ENCODE assay signal across 9 cellular contexts in the genomic region with DNA sequence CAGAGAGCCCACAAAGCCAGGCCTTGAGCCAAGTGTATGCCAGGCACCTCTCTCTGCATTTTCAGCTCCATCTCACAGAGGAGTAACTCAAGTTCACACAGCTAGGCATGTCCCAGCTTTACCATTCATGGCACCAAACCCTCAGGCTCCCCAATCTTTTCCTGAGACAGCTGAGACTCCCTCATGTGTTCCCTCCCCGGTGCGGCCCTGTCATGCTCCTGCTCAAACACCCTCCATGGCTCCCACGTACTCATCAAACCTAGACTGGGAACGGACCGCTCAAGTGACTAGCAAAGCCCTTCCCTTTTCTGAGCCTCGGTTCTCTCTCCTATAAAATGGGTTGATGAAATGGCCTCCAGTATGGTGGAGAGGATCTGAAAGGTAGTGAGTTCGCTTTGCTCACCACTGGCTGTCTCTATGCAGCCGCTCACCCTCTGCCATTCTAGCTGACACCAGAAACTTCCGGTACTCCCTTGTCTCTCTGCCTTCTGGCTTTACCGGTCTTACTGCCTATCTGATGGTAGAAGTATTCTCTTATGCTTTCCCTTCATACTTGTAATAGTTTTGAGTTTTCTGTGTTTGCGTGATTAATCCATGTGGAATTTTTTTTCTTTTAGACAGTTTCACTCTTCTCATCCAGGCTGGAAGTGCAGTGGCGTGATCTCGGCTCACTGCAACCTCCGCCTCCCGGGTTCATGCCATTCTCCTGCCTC. TPM values are rescaled to one million over a fixed set of nuclear protein-coding genes. Genes with fewer than 3 reads are reported as not detected.
DNase-seq lines count a peak whose midpoint lies in the region; ATAC-seq and TF ChIP-seq lines count a peak whose summit lies in the region.
"Had no signal": no experiment of that assay in that cellular context is flagged by ENCODE, and none has a peak within 500 bp of the region (broad histone marks: within the 10 kb centered on the region; RNA-seq: fewer than 3 reads in every experiment).

No MANE protein-coding gene starts in this region.

- no peaks in the 10 kb centered on the region for H3K27me3 ChIP-seq in left lung
- H3K27me3 ChIP-seq in tibial nerve, result no peaks in the 10 kb centered on the region

- H3K4me1 ChIP-seq in left lung (peaks cover 10 to 67% of the 10 kb centered on the region in 2 donors), tibial nerve (peaks cover 0 to 71% (median 29%) of the 10 kb centered on the region in 4 donors)

- H3K27ac Mint-ChIP-seq in T-helper 17 cell, result no peak overlapping the region

- peaks cover 2% of the 10 kb centered on the region for H3K36me3 Mint-ChIP-seq in T-helper 17 cell (ENCODE audit: low read depth)

- WGBS in tibial nerve, 2 donors, result 66 to 72% methylated on average over 15 of the region's 15 CpGs

- H3K9me3 ChIP-seq in left lung (no peaks in the 10 kb centered on the region), tibial nerve (no peaks in the 10 kb centered on the region), T-helper 17 cell (ENCODE audit: control insufficient read depth, low read length, poor library complexity, severe bottlenecking) (no peaks in the 10 kb centered on the region)

- peak; percentile 82 for ATAC-seq in left lung
- ATAC-seq in HG03469 (IDR thresholded peaks at IDR 0.05; ENCODE audit: unreplicated experiment), result no peak
- no peak for ATAC-seq in T-helper 17 cell
- ATAC-seq in HG02970 (IDR thresholded peaks at IDR 0.05; ENCODE audit: low FRiP score, unreplicated experiment), result no peak

- H3K4me3 Mint-ChIP-seq in T-helper 17 cell, result no peak overlapping the region

- peaks cover 33% of the 10 kb centered on the region for H3K4me1 Mint-ChIP-seq in T-helper 17 cell

- TF ChIP-seq CTCF in left lung (IDR thresholded peaks at IDR 0.05) (no peak), tibial nerve (IDR thresholded peaks at IDR 0.05) (no peak)

- DNase-seq in DMS53 (lab: John Stamatoyannopoulos, UW) (peak; percentile 49), DMS53 treated with DMSO at 0.1 percent for 48 hours (lab: John Stamatoyannopoulos, UW; ENCODE audit: unreplicated experiment) (no peak), amniotic epithelial cell (ENCODE audit: low read depth) (peak; percentile 90), left lung (no peak), tibial nerve (ENCODE audit: low spot score in 2 of 2) (no peak), T-helper 17 cell (no peak)

- intact Hi-C loops in left lung (cut with DNase I), result no loop called here

- TF ChIP-seq EP300 in tibial nerve (IDR thresholded peaks at IDR 0.05), result peak in 1 of 2 donors; percentile 12

- H3K27me3 Mint-ChIP-seq in T-helper 17 cell, result no peaks in the 10 kb centered on the region

- H3K27ac ChIP-seq in left lung, result peak overlapping the region; percentile 55 to 70
- peak overlapping the region; percentile 19 to 84 (median 48) for H3K27ac ChIP-seq in tibial nerve
- H3K27ac ChIP-seq: 22Rv1 had no signal

- no peak for TF ChIP-seq POLR2A in tibial nerve (IDR thresholded peaks at IDR 0.05)

- no peak overlapping the region for H3K4me3 ChIP-seq in left lung
- H3K4me3 ChIP-seq in tibial nerve, result no peak overlapping the region

- H3K36me3 ChIP-seq in left lung, result peaks cover 0 to 8% of the 10 kb centered on the region in 2 donors
- H3K36me3 ChIP-seq in tibial nerve, result peaks cover 0 to 7% (median 0%) of the 10 kb centered on the region in 3 donors

RNA-seq across cellular contexts. Expression of gene SLC44A2, which starts 7.8 kb away (rescaled TPM):
- total RNA-seq in left lung (100 to 1,000 TPM; 214 to 255 TPM), tibial nerve (100 to 1,000 TPM; 104 to 193 (median 132) TPM), T-helper 17 cell (100 to 1,000 TPM; 186 to 200 TPM)

RNA-seq across cellular contexts. Expression of gene AP1M2, which starts 30.5 kb away (rescaled TPM):
- total RNA-seq in left lung (10 to 100 TPM; 36.5 to 65.2 TPM), tibial nerve (not detected), T-helper 17 cell (1 to 10 TPM in 1 of 2 donors, not detected in 1; 2.0 TPM)

RNA-seq across cellular contexts. Expression of gene ILF3, which starts 36.6 kb away (rescaled TPM):
- total RNA-seq in left lung (100 to 1,000 TPM; 161 to 257 TPM), tibial nerve (100 to 1,000 TPM; 109 to 166 (median 127) TPM), T-helper 17 cell (100 to 1,000 TPM; 428 to 456 TPM)

RNA-seq across cellular contexts. Expression of gene CDKN2D, which starts 48.8 kb away (rescaled TPM):
- total RNA-seq in left lung (10 to 100 TPM in 1 of 2 donors, 1 to 10 TPM in 1; 7.2 to 13.6 TPM), tibial nerve (10 to 100 TPM; 14.4 to 20.2 (median 15.9) TPM), T-helper 17 cell (10 to 100 TPM; 71.0 to 83.3 TPM)

RNA-seq across cellular contexts. Expression of gene KRI1, which starts 51.8 kb away (rescaled TPM):
- total RNA-seq in left lung, result 10 to 100 TPM; 18.6 to 20.2 TPM
- total RNA-seq in tibial nerve, result 10 to 100 TPM; 22.9 to 27.9 (median 23.3) TPM
- total RNA-seq in T-helper 17 cell, result 10 to 100 TPM; 33.9 to 43.7 TPM

Comparison
In these comparisons a context has a peak if more than half of its experiments do, and no peak if none do; other contexts are left out.
1. DNase-seq: peak in DMS53 (single experiment) and amniotic epithelial cell (single experiment); none in DMS53 treated with DMSO at 0.1 percent for 48 hours (single experiment), left lung (0 of 2), tibial nerve (0 of 2) and T-helper 17 cell (0 of 3).
2. RNA of gene AP1M2, which starts 30.5 kb away (total RNA-seq): 36.5 to 65.2 TPM in left lung; 2.0 TPM in T-helper 17 cell and not detected in tibial nerve; every median in the first group is over 10 times any median in the second.